ENCODE assay signal across 8 cellular contexts in genomic region chr7:604038-604883, GRCh38.
DNase-seq lines count a peak whose midpoint lies in the region; ATAC-seq and TF ChIP-seq lines count a peak whose summit lies in the region.

No MANE protein-coding gene starts in this region.

- H3K4me1 Mint-ChIP-seq in memory B cell, result peaks cover 19% of the 10 kb centered on the region

- peak overlapping the region; percentile 100 for H3K27ac Mint-ChIP-seq in memory B cell

- H3K9me3 Mint-ChIP-seq in memory B cell, result peaks cover 3% of the 10 kb centered on the region

- DNase-seq in T1000 (lab: John Stamatoyannopoulos, UW), result peak; percentile 77
- peak; percentile 74 for DNase-seq in astrocyte of the hippocampus (ENCODE audit: low read depth, low spot score)
- peak; percentile 72 to 81 for DNase-seq in memory B cell (ENCODE audit: low spot score in 2 of 2)
- peak; percentile 91 for DNase-seq in stimulated activated CD8-positive, alpha-beta memory T cell treated with anti-CD3 and anti-CD28 coated beads, Interleukin-15, amount 100 ng/mL, for 1 hour (ENCODE audit: low read depth)
- no peak for DNase-seq in NCI-H69 (lab: John Stamatoyannopoulos, UW)
- no peak for DNase-seq in NCI-H146 (lab: John Stamatoyannopoulos, UW)

- ATAC-seq in HG03196 (IDR thresholded peaks at IDR 0.05; ENCODE audit: unreplicated experiment) (peak; percentile 69), memory B cell (ENCODE audit: low read depth) (peak; percentile 84)

- TF ChIP-seq POLR2A in GM19099 (IDR thresholded peaks at IDR 0.05; ENCODE audit: extremely low read depth, insufficient read length, low read depth), result peak; percentile 79

- peak overlapping the region; percentile 90 for H3K4me3 Mint-ChIP-seq in memory B cell

- no peaks in the 10 kb centered on the region for H3K27me3 Mint-ChIP-seq in memory B cell

- H3K36me3 Mint-ChIP-seq in memory B cell, result peaks cover 15% of the 10 kb centered on the region

Comparison
In these comparisons a context has a peak if more than half of its experiments do, and no peak if none do; other contexts are left out.
1. DNase-seq: peak in T1000 (single experiment), astrocyte of the hippocampus (single experiment), memory B cell (2 of 2) and stimulated activated CD8-positive, alpha-beta memory T cell treated with anti-CD3 and anti-CD28 coated beads, Interleukin-15, amount 100 ng/mL, for 1 hour (single experiment); none in NCI-H69 (single experiment) and NCI-H146 (single experiment).